1 cellular context compared by ENCODE assay signal in genomic region chr2:192735467-192735866, GRCh38.
TF ChIP-seq lines count a peak whose summit lies in the region.

No MANE protein-coding gene starts in this region.

TF ChIP-seq in WTC11, 78 proteins besides CTCF, POLR2A, EP300 and RAD21 (continued from another document):
- TF ChIP-seq, protein P1, sequence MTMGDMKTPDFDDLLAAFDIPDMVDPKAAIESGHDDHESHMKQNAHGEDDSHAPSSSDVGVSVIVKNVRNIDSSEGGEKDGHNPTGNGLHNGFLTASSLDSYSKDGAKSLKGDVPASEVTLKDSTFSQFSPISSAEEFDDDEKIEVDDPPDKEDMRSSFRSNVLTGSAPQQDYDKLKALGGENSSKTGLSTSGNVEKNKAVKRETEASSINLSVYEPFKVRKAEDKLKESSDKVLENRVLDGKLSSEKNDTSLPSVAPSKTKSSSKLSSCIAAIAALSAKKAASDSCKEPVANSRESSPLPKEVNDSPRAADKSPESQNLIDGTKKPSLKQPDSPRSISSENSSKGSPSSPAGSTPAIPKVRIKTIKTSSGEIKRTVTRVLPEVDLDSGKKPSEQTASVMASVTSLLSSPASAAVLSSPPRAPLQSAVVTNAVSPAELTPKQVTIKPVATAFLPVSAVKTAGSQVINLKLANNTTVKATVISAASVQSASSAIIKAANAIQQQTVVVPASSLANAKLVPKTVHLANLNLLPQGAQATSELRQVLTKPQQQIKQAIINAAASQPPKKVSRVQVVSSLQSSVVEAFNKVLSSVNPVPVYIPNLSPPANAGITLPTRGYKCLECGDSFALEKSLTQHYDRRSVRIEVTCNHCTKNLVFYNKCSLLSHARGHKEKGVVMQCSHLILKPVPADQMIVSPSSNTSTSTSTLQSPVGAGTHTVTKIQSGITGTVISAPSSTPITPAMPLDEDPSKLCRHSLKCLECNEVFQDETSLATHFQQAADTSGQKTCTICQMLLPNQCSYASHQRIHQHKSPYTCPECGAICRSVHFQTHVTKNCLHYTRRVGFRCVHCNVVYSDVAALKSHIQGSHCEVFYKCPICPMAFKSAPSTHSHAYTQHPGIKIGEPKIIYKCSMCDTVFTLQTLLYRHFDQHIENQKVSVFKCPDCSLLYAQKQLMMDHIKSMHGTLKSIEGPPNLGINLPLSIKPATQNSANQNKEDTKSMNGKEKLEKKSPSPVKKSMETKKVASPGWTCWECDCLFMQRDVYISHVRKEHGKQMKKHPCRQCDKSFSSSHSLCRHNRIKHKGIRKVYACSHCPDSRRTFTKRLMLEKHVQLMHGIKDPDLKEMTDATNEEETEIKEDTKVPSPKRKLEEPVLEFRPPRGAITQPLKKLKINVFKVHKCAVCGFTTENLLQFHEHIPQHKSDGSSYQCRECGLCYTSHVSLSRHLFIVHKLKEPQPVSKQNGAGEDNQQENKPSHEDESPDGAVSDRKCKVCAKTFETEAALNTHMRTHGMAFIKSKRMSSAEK (CRISPR knock-in tag; IDR thresholded peaks at IDR 0.05; ENCODE audit: borderline replicate concordance), result no peak
- TF ChIP-seq E2F4 (CRISPR knock-in tag; IDR thresholded peaks at IDR 0.05; ENCODE audit: borderline replicate concordance, low read depth) (no peak), IRF2 (CRISPR knock-in tag; IDR thresholded peaks at IDR 0.05; ENCODE audit: borderline replicate concordance, low read depth) (no peak), PRRX2 (CRISPR knock-in tag; IDR thresholded peaks at IDR 0.05) (no peak), ZNF512 (CRISPR knock-in tag; IDR thresholded peaks at IDR 0.05; ENCODE audit: borderline replicate concordance) (no peak), OVOL2 (CRISPR knock-in tag; IDR thresholded peaks at IDR 0.05; ENCODE audit: borderline replicate concordance) (no peak), EMX1 (CRISPR knock-in tag; IDR thresholded peaks at IDR 0.05) (no peak), TCF7 (CRISPR knock-in tag; IDR thresholded peaks at IDR 0.05; ENCODE audit: low read depth) (no peak), NFYB (CRISPR knock-in tag; conservative IDR thresholded peaks at IDR 0.05; ENCODE audit: low read depth) (no peak), GTF2I (CRISPR knock-in tag; conservative IDR thresholded peaks at IDR 0.05) (no peak), GRHL2 (CRISPR knock-in tag; IDR thresholded peaks at IDR 0.05; ENCODE audit: insufficient replicate concordance, severe bottlenecking) (no peak), USF2 (CRISPR knock-in tag; IDR thresholded peaks at IDR 0.05) (no peak)
- TF ChIP-seq, protein P2, sequence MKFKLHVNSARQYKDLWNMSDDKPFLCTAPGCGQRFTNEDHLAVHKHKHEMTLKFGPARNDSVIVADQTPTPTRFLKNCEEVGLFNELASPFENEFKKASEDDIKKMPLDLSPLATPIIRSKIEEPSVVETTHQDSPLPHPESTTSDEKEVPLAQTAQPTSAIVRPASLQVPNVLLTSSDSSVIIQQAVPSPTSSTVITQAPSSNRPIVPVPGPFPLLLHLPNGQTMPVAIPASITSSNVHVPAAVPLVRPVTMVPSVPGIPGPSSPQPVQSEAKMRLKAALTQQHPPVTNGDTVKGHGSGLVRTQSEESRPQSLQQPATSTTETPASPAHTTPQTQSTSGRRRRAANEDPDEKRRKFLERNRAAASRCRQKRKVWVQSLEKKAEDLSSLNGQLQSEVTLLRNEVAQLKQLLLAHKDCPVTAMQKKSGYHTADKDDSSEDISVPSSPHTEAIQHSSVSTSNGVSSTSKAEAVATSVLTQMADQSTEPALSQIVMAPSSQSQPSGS (CRISPR knock-in tag; IDR thresholded peaks at IDR 0.05; ENCODE audit: borderline replicate concordance, low read depth), result no peak
